ENCODE assay signal across 8 cellular contexts in genomic region chr22:50581031-50581949, GRCh38. TPM values are rescaled to one million over a fixed set of nuclear protein-coding genes. Genes with fewer than 3 reads are reported as not detected.
DNase-seq lines count a peak whose midpoint lies in the region; ATAC-seq, FAIRE-seq and TF ChIP-seq lines count a peak whose summit lies in the region.

No MANE protein-coding gene starts in this region.

- H3K27ac ChIP-seq in CD4-positive, alpha-beta memory T cell (ENCODE audit: low read depth, low read length): peak overlapping the region; percentile 97
- H3K27ac ChIP-seq in PC-3 (ENCODE audit: low read length) (no peak overlapping the region), endothelial cell of umbilical vein (ENCODE audit: insufficient read depth, low read depth, low read length) (no peak overlapping the region), osteoblast (ENCODE audit: low read depth, low read length) (peak overlapping the region; percentile 90)

- H3K27me3 Mint-ChIP-seq in CD4-positive, alpha-beta memory T cell: no peaks in the 10 kb centered on the region

- H3K9me1 ChIP-seq in endothelial cell of umbilical vein (replicated peaks; ENCODE audit: control insufficient read depth, extremely low read depth, insufficient read depth, low read length): no peaks in the 10 kb centered on the region

- CTCF ChIA-PET in CD4-positive, alpha-beta memory T cell (lab: Charles Lee; ENCODE audit: partially characterized antibody): interaction anchor here (0.9 to 2.7 kb wide), 6 partner anchors 12 to 56 kb away, joined by 3 to 8 read pairs (median 4); partner anchors contain the start of genes SCO2 and SYCE3
- CTCF ChIA-PET in PC-3 (lab: Charles Lee) (no interaction called here), endothelial cell of umbilical vein (lab: Charles Lee) (interaction anchor here (1.3 to 3.5 kb wide), 2 partner anchors 15 to 40 kb away, joined by 5 to 17 read pairs; no protein-coding TSS in a partner anchor)

- no peak for TF ChIP-seq POLR2A in endothelial cell of umbilical vein (IDR thresholded peaks at IDR 0.05; ENCODE audit: low read depth, low read length)

- TF ChIP-seq CTCF in PC-3 (conservative IDR thresholded peaks at IDR 0.05; ENCODE audit: low read depth, low read length) (no peak), endothelial cell of umbilical vein (IDR thresholded peaks at IDR 0.05; ENCODE audit: extremely low read depth in 1 of 2, insufficient read depth in 1 of 2, low read depth in 1 of 2, low read length in 2 of 2) (no peak), osteoblast (IDR thresholded peaks at IDR 0.05; ENCODE audit: extremely low read depth, low read depth, low read length) (no peak)

- no peak for ATAC-seq in PC-3
- no peak for ATAC-seq in HG03342 (IDR thresholded peaks at IDR 0.05; ENCODE audit: unreplicated experiment)

- H3K4me3 ChIP-seq in CD4-positive, alpha-beta memory T cell (ENCODE audit: low read length in 2 of 2): peak overlapping the region; percentile 63 to 91
- H3K4me3 ChIP-seq in PC-3 (ENCODE audit: low read length): peak overlapping the region; percentile 77
- peak overlapping the region in 2 of 3 experiments; percentile 73 to 85 for H3K4me3 ChIP-seq in endothelial cell of umbilical vein (replicated peaks in 1 of 3; ENCODE audit: insufficient read depth in 1 of 3, low read depth in 1 of 3, low read length in 3 of 3)
- H3K4me3 ChIP-seq in osteoblast (ENCODE audit: insufficient read depth, low read length): peak overlapping the region; percentile 94

- FAIRE-seq in endothelial cell of umbilical vein (lab: Jason Lieb, UNC): no peak

- peak overlapping the region; percentile 76 to 96 (median 91) for H3K27ac Mint-ChIP-seq in CD4-positive, alpha-beta memory T cell

- POLR2A ChIA-PET in CD4-positive, alpha-beta memory T cell (lab: Charles Lee; ENCODE audit: partially characterized antibody): interaction anchor here (0.6 to 7.4 kb wide), 14 partner anchors 9 to 238 kb away, joined by 3 to 65 read pairs (median 8); partner anchors contain the start of genes KLHDC7B, LMF2, NCAPH2 and PPP6R2
- POLR2A ChIA-PET in PC-3 (lab: Charles Lee; ENCODE audit: unreplicated experiment) (no interaction called here), endothelial cell of umbilical vein (lab: Charles Lee) (no interaction called here)

- no peaks in the 10 kb centered on the region for H3K27me3 ChIP-seq in CD4-positive, alpha-beta memory T cell (ENCODE audit: insufficient read depth, low read length)
- H3K27me3 ChIP-seq in PC-3 (ENCODE audit: low read length) (no peaks in the 10 kb centered on the region), endothelial cell of umbilical vein (ENCODE audit: control insufficient read depth in 2 of 2, insufficient read depth in 2 of 2, low read length in 2 of 2) (no peaks in the 10 kb centered on the region), osteoblast (ENCODE audit: insufficient read depth, low read length) (no peaks in the 10 kb centered on the region)

- H3K9ac ChIP-seq in PC-3 (ENCODE audit: low read length): peak overlapping the region; percentile 97
- peak overlapping the region; percentile 96 for H3K9ac ChIP-seq in endothelial cell of umbilical vein (replicated peaks; ENCODE audit: extremely low read depth, insufficient read depth, low read length)

- H3K4me1 Mint-ChIP-seq in CD4-positive, alpha-beta memory T cell: peaks cover 10 to 44% (median 20%) of the 10 kb centered on the region in 4 donors

- H3K79me2 ChIP-seq in PC-3 (ENCODE audit: low read length): peaks cover 18% of the 10 kb centered on the region
- H3K79me2 ChIP-seq in endothelial cell of umbilical vein (ENCODE audit: control insufficient read depth, insufficient read depth, low read length): peaks cover 8% of the 10 kb centered on the region
- H3K79me2 ChIP-seq in osteoblast (ENCODE audit: insufficient read depth, low read length): peaks cover 13% of the 10 kb centered on the region

- no peaks in the 10 kb centered on the region for H3K9me2 ChIP-seq in PC-3 (replicated peaks; ENCODE audit: low read length)

- no peaks in the 10 kb centered on the region for H3K9me3 Mint-ChIP-seq in CD4-positive, alpha-beta memory T cell

- no peak for DNase-seq in CD4-positive, alpha-beta memory T cell
- no peak for DNase-seq in PC-3
- no peak for DNase-seq in endothelial cell of umbilical vein (ENCODE audit: low read depth, low spot score)
- peak; percentile 14 for DNase-seq in osteoblast (ENCODE audit: insufficient read length, low spot score, missing footprints)
- DNase-seq in NCI-H446 treated with DMSO at 0.1 percent for 48 hours (lab: John Stamatoyannopoulos, UW): no peak
- no peak for DNase-seq in NCI-H1092 treated with DMSO at 0.1 percent for 48 hours (lab: John Stamatoyannopoulos, UW)
- DNase-seq in NK-92 treated with Interleukin-12 subunit alpha and Interleukin-12 subunit beta, amount 100 ng/mL, for 24 hours (lab: John Stamatoyannopoulos, UW): no peak

- BruUV-seq in PC-3 (replicated peaks; lab: Mats Ljungman, UMichigan) (TSS peak; percentile 48), endothelial cell of umbilical vein (replicated peaks; lab: Mats Ljungman, UMichigan) (TSS peak; percentile 45)

- H4K20me1 ChIP-seq in PC-3 (ENCODE audit: low read length) (no peaks in the 10 kb centered on the region), endothelial cell of umbilical vein (replicated peaks; ENCODE audit: control insufficient read depth, extremely low read depth, insufficient read depth, low read length) (no peaks in the 10 kb centered on the region), osteoblast (ENCODE audit: insufficient read depth, low read length) (no peaks in the 10 kb centered on the region)

- intact Hi-C loops in CD4-positive, alpha-beta memory T cell (cut with micrococcal nuclease): loop anchor here (5.0 kb wide), 1 partner anchor 109 kb away; no protein-coding TSS in a partner anchor
- intact Hi-C loops in PC-3 (cut with micrococcal nuclease) (loop anchor here (5.0 kb wide), 1 partner anchor 111 kb away; no protein-coding TSS in a partner anchor), endothelial cell of umbilical vein (cut with micrococcal nuclease) (no loop called here)

- peak overlapping the region; percentile 97; the same call in 1 of the 2 replicates for H2AFZ ChIP-seq in PC-3 (ENCODE audit: low read length)
- no peak overlapping the region for H2AFZ ChIP-seq in endothelial cell of umbilical vein (ENCODE audit: low read depth, low read length)
- H2AFZ ChIP-seq in osteoblast (ENCODE audit: low read length): no peak overlapping the region

- dilution Hi-C loops in endothelial cell of umbilical vein (cut with MboI; ENCODE audit: extremely low pct_ligation_motif_present, low sequenced_read_pairs): no loop called here

- peak overlapping the region; percentile 84 for H3K4me2 ChIP-seq in PC-3 (ENCODE audit: low read length)
- peak overlapping the region; percentile 66 for H3K4me2 ChIP-seq in endothelial cell of umbilical vein (ENCODE audit: insufficient read depth, low read length)
- peak overlapping the region; percentile 92 for H3K4me2 ChIP-seq in osteoblast (ENCODE audit: insufficient read depth, low read length)

- no peaks in the 10 kb centered on the region for H3F3A ChIP-seq in PC-3 (ENCODE audit: low read length, unreplicated experiment)

- peaks cover 3 to 17% of the 10 kb centered on the region in 2 donors for H3K36me3 Mint-ChIP-seq in CD4-positive, alpha-beta memory T cell

- peaks cover 26% of the 10 kb centered on the region for H3K4me1 ChIP-seq in CD4-positive, alpha-beta memory T cell (ENCODE audit: insufficient read depth, low read length)
- peaks cover 5% of the 10 kb centered on the region for H3K4me1 ChIP-seq in PC-3 (ENCODE audit: insufficient read depth, low read length)
- H3K4me1 ChIP-seq in endothelial cell of umbilical vein (ENCODE audit: control insufficient read depth, extremely low read depth, insufficient read depth, low read length): peaks cover 13% of the 10 kb centered on the region
- peaks cover 25% of the 10 kb centered on the region for H3K4me1 ChIP-seq in osteoblast (ENCODE audit: insufficient read depth, low read length)

- peak overlapping the region; percentile 73 to 91 (median 86) for H3K4me3 Mint-ChIP-seq in CD4-positive, alpha-beta memory T cell

- no peaks in the 10 kb centered on the region for H3K36me3 ChIP-seq in CD4-positive, alpha-beta memory T cell (ENCODE audit: insufficient read depth, low read length)
- H3K36me3 ChIP-seq in PC-3 (ENCODE audit: low read depth, low read length) (no peaks in the 10 kb centered on the region), endothelial cell of umbilical vein (ENCODE audit: control insufficient read depth in 2 of 2, extremely low read depth in 1 of 2, insufficient read depth in 2 of 2, low read length in 2 of 2) (peaks cover 0 to 7% of the 10 kb centered on the region in 2 experiments), osteoblast (ENCODE audit: insufficient read depth, low read length) (peaks cover 7% of the 10 kb centered on the region)

- no peaks in the 10 kb centered on the region for H3K9me3 ChIP-seq in CD4-positive, alpha-beta memory T cell (ENCODE audit: control insufficient read depth in 1 of 2, low read length in 2 of 2)
- H3K9me3 ChIP-seq in PC-3 (ENCODE audit: low read length) (no peaks in the 10 kb centered on the region), endothelial cell of umbilical vein (replicated peaks; ENCODE audit: control insufficient read depth, insufficient read depth, low read length) (no peaks in the 10 kb centered on the region), osteoblast (ENCODE audit: low read depth, low read length) (no peaks in the 10 kb centered on the region)

RNA-seq across cellular contexts. Expression of gene CHKB, which starts 1.4 kb away (rescaled TPM):
- total RNA-seq in CD4-positive, alpha-beta memory T cell: 100 to 1,000 TPM; 178 to 196 TPM
- polyA plus RNA-seq in CD4-positive, alpha-beta memory T cell: 10 to 100 TPM; 30.7 to 40.3 TPM
- total RNA-seq in PC-3 (2014; rRNA removed) (27.0 and 31.5 TPM in 2 replicates), endothelial cell of umbilical vein (57.7 and 62.4 TPM in 2 replicates), osteoblast (27.4 and 28.6 TPM in 2 replicates)
- 67.5 and 70.6 TPM in 2 replicates for polyA plus RNA-seq in endothelial cell of umbilical vein
- 25.8 and 37.8 TPM in 2 replicates for polyA plus RNA-seq in endothelial cell of umbilical vein (2011; cell fraction: cytosol; rRNA removed)
- 320 and 353 TPM in 2 replicates for polyA plus RNA-seq in endothelial cell of umbilical vein (2011; cell fraction: nucleus; rRNA removed)
- polyA plus RNA-seq in endothelial cell of umbilical vein (2012): 37.9 and 43.3 TPM in 2 replicates
- 21.1 and 22.4 TPM in 2 replicates for polyA minus RNA-seq in endothelial cell of umbilical vein
- polyA minus RNA-seq in endothelial cell of umbilical vein (2011; cell fraction: cytosol; rRNA and poly(A)+ RNA removed): 2.5 TPM
- polyA minus RNA-seq in endothelial cell of umbilical vein (2011; cell fraction: nucleus; rRNA and poly(A)+ RNA removed): 28.0 and 29.8 TPM in 2 replicates

RNA-seq across cellular contexts. Expression of gene CPT1B, which starts 3.1 kb away (rescaled TPM):
- 10 to 100 TPM; 68.0 to 70.0 TPM for total RNA-seq in CD4-positive, alpha-beta memory T cell
- 1 to 10 TPM in 1 of 2 donors, not detected in 1; 2.3 TPM for polyA plus RNA-seq in CD4-positive, alpha-beta memory T cell
- total RNA-seq in PC-3 (2014; rRNA removed) (13.1 and 17.5 TPM in 2 replicates), endothelial cell of umbilical vein (3.6 and 7.1 TPM in 2 replicates), osteoblast (1.8 and 2.1 TPM in 2 replicates)
- 7.0 and 7.1 TPM in 2 replicates for polyA plus RNA-seq in endothelial cell of umbilical vein
- polyA plus RNA-seq in endothelial cell of umbilical vein (2011; cell fraction: cytosol; rRNA removed): 0.93 and 1.9 TPM in 2 replicates
- 45.1 and 59.0 TPM in 2 replicates for polyA plus RNA-seq in endothelial cell of umbilical vein (2011; cell fraction: nucleus; rRNA removed)
- 5.2 and 7.4 TPM in 2 replicates for polyA plus RNA-seq in endothelial cell of umbilical vein (2012)
- polyA minus RNA-seq in endothelial cell of umbilical vein: 5.2 and 5.3 TPM in 2 replicates
- 2.4 TPM for polyA minus RNA-seq in endothelial cell of umbilical vein (2011; cell fraction: cytosol; rRNA and poly(A)+ RNA removed)
- 6.6 and 7.4 TPM in 2 replicates for polyA minus RNA-seq in endothelial cell of umbilical vein (2011; cell fraction: nucleus; rRNA and poly(A)+ RNA removed)

RNA-seq across cellular contexts. Expression of gene SYCE3, which starts 18.6 kb away (rescaled TPM):
- not detected for total RNA-seq in CD4-positive, alpha-beta memory T cell
- polyA plus RNA-seq in CD4-positive, alpha-beta memory T cell: under 1 TPM in 1 of 2 donors, not detected in 1; 0.83 TPM
- total RNA-seq in PC-3 (2014; rRNA removed) (1.3 TPM in 1 of 2 replicates, not detected in the other), endothelial cell of umbilical vein (not detected in 2 replicates), osteoblast (not detected in 2 replicates)
- polyA plus RNA-seq in endothelial cell of umbilical vein: not detected in 2 replicates
- polyA plus RNA-seq in endothelial cell of umbilical vein (2011; cell fraction: cytosol; rRNA removed): not detected in 2 replicates
- polyA plus RNA-seq in endothelial cell of umbilical vein (2011; cell fraction: nucleus; rRNA removed): not detected in 2 replicates
- polyA plus RNA-seq in endothelial cell of umbilical vein (2012): not detected in 2 replicates
- polyA minus RNA-seq in endothelial cell of umbilical vein: not detected in 2 replicates
- polyA minus RNA-seq in endothelial cell of umbilical vein (2011; cell fraction: cytosol; rRNA and poly(A)+ RNA removed): not detected
- polyA minus RNA-seq in endothelial cell of umbilical vein (2011; cell fraction: nucleus; rRNA and poly(A)+ RNA removed): not detected in 2 replicates

RNA-seq across cellular contexts. Expression of gene MAPK8IP2, which starts 19.3 kb away (rescaled TPM):
- under 1 TPM; 0.22 to 0.49 TPM for total RNA-seq in CD4-positive, alpha-beta memory T cell
- not detected for polyA plus RNA-seq in CD4-positive, alpha-beta memory T cell
- total RNA-seq in PC-3 (2014; rRNA removed) (1.2 and 1.5 TPM in 2 replicates), endothelial cell of umbilical vein (0.31 and 0.37 TPM in 2 replicates), osteoblast (0.29 and 0.36 TPM in 2 replicates)
- polyA plus RNA-seq in endothelial cell of umbilical vein: 0.18 and 0.21 TPM in 2 replicates
- 0.06 and 0.13 TPM in 2 replicates for polyA plus RNA-seq in endothelial cell of umbilical vein (2011; cell fraction: cytosol; rRNA removed)
- polyA plus RNA-seq in endothelial cell of umbilical vein (2011; cell fraction: nucleus; rRNA removed): 0.09 and 0.11 TPM in 2 replicates
- 0.15 TPM in 2 replicates for polyA plus RNA-seq in endothelial cell of umbilical vein (2012)
- polyA minus RNA-seq in endothelial cell of umbilical vein: 0.06 TPM in 1 of 2 replicates, not detected in the other
- polyA minus RNA-seq in endothelial cell of umbilical vein (2011; cell fraction: cytosol; rRNA and poly(A)+ RNA removed): not detected
- polyA minus RNA-seq in endothelial cell of umbilical vein (2011; cell fraction: nucleus; rRNA and poly(A)+ RNA removed): 0.10 TPM in 1 of 2 replicates, not detected in the other

RNA-seq across cellular contexts. Expression of gene KLHDC7B, which starts 35.6 kb away (rescaled TPM):
- total RNA-seq in CD4-positive, alpha-beta memory T cell: 1 to 10 TPM; 7.0 to 7.5 TPM
- 1 to 10 TPM; 4.3 to 7.5 TPM for polyA plus RNA-seq in CD4-positive, alpha-beta memory T cell
- total RNA-seq in PC-3 (2014; rRNA removed): 0.35 TPM in 1 of 2 replicates, not detected in the other
- total RNA-seq in endothelial cell of umbilical vein: not detected in 2 replicates
- polyA plus RNA-seq in endothelial cell of umbilical vein: not detected in 2 replicates
- polyA plus RNA-seq in endothelial cell of umbilical vein (2011; cell fraction: cytosol; rRNA removed): not detected in 2 replicates
- polyA plus RNA-seq in endothelial cell of umbilical vein (2011; cell fraction: nucleus; rRNA removed): not detected in 2 replicates
- polyA plus RNA-seq in endothelial cell of umbilical vein (2012): not detected in 2 replicates
- polyA minus RNA-seq in endothelial cell of umbilical vein: not detected in 2 replicates
- 3.0 TPM for polyA minus RNA-seq in endothelial cell of umbilical vein (2011; cell fraction: cytosol; rRNA and poly(A)+ RNA removed)
- not detected in 2 replicates for polyA minus RNA-seq in endothelial cell of umbilical vein (2011; cell fraction: nucleus; rRNA and poly(A)+ RNA removed)
- total RNA-seq in osteoblast: 0.29 and 0.72 TPM in 2 replicates

Comparison
In these comparisons a context has a peak if more than half of its experiments do, and no peak if none do; other contexts are left out.
1. H3K27ac ChIP-seq: peak in CD4-positive, alpha-beta memory T cell (single experiment) and osteoblast (single experiment); none in PC-3 (single experiment) and endothelial cell of umbilical vein (single experiment).
2. Peak in every context shown above with its lines, with median percentiles within 50 percentile points of each other: H3K4me3 ChIP-seq and H3K4me2 ChIP-seq.